ENCODE assay signal across 22 cellular contexts in genomic region chr6:149433405-149433804, GRCh38.
"Had no signal": no experiment of that assay in that cellular context is flagged by ENCODE, and none has a peak within 500 bp of the region (broad histone marks: within the 10 kb centered on the region; RNA-seq: fewer than 3 reads in every experiment).

No MANE protein-coding gene starts in this region.

- H3K4me3 ChIP-seq: left ventricle myocardium inferior, lung, pancreas, right atrium auricular region, sigmoid colon, thoracic aorta, tibial nerve, upper lobe of left lung had no signal

- H3K27me3 Mint-ChIP-seq: effector memory CD8-positive, alpha-beta T cell; memory B cell; stimulated activated naive B cell treated with anti-CD40 and anti-IgM and Interleukin-4, amounts not matched to agents 10 μg/mL and 1 μg/mL and 100 μg/mL, for 72 hours; stimulated activated naive CD8-positive, alpha-beta T cell treated with anti-CD3 and anti-CD28 coated beads, Interleukin-15, Interleukin-2, amounts not matched to agents 100 ng/mL and 50 ng/mL, for 24 hours had no signal

- H3K9me3 ChIP-seq: left ventricle myocardium inferior, pancreas, right atrium auricular region, sigmoid colon, thoracic aorta, tibial nerve, upper lobe of left lung had no signal

- H3K27me3 ChIP-seq: pancreas, right atrium auricular region, sigmoid colon, tibial nerve, upper lobe of left lung had no signal

- H3K27ac Mint-ChIP-seq: effector memory CD8-positive, alpha-beta T cell; immature natural killer cell; memory B cell; natural killer cell; progenitor cell of endocrine pancreas; stimulated activated naive B cell treated with anti-CD40 and anti-IgM and Interleukin-4, amounts not matched to agents 10 μg/mL and 1 μg/mL and 100 μg/mL, for 72 hours; stimulated activated naive CD8-positive, alpha-beta T cell treated with anti-CD3 and anti-CD28 coated beads, Interleukin-15, Interleukin-2, amounts not matched to agents 100 ng/mL and 50 ng/mL, for 24 hours had no signal

- DNase-seq: cortex of kidney; effector memory CD8-positive, alpha-beta T cell; hypothalamus; immature natural killer cell; islet precursor cell; kidney glomerular epithelial cell; left colon; left ventricle myocardium inferior; natural killer cell; pancreas; sigmoid colon; stimulated activated CD4-positive, alpha-beta T cell treated with anti-CD3 and anti-CD28 coated beads, Interleukin-2, amount 100 ng/mL, for 24 hours; stimulated activated CD4-positive, alpha-beta T cell treated with anti-CD3 and anti-CD28 coated beads, Interleukin-4, amount 100 ng/mL, for 24 hours; stimulated activated naive B cell treated with anti-CD40 and anti-IgM and Interleukin-4, amounts not matched to agents 10 μg/mL and 1 μg/mL and 100 μg/mL, for 72 hours; upper lobe of left lung had no signal

- H3K4me3 Mint-ChIP-seq: effector memory CD8-positive, alpha-beta T cell; immature natural killer cell; memory B cell; natural killer cell; stimulated activated naive B cell treated with anti-CD40 and anti-IgM and Interleukin-4, amounts not matched to agents 10 μg/mL and 1 μg/mL and 100 μg/mL, for 72 hours; stimulated activated naive CD8-positive, alpha-beta T cell treated with anti-CD3 and anti-CD28 coated beads, Interleukin-15, Interleukin-2, amounts not matched to agents 100 ng/mL and 50 ng/mL, for 24 hours had no signal

- ATAC-seq: effector memory CD8-positive, alpha-beta T cell; left colon; natural killer cell; pancreas; stimulated activated naive B cell treated with anti-CD40 and anti-IgM and Interleukin-4, amounts not matched to agents 10 μg/mL and 1 μg/mL and 100 μg/mL, for 72 hours had no signal

- H3K9me3 Mint-ChIP-seq: effector memory CD8-positive, alpha-beta T cell; immature natural killer cell; memory B cell; natural killer cell; stimulated activated naive B cell treated with anti-CD40 and anti-IgM and Interleukin-4, amounts not matched to agents 10 μg/mL and 1 μg/mL and 100 μg/mL, for 72 hours; stimulated activated naive CD8-positive, alpha-beta T cell treated with anti-CD3 and anti-CD28 coated beads, Interleukin-15, Interleukin-2, amounts not matched to agents 100 ng/mL and 50 ng/mL, for 24 hours had no signal

- H3K27ac ChIP-seq: left ventricle myocardium inferior, pancreas, right atrium auricular region, sigmoid colon, thoracic aorta, tibial nerve, upper lobe of left lung had no signal

- H3K36me3 Mint-ChIP-seq: immature natural killer cell; memory B cell; natural killer cell; stimulated activated naive B cell treated with anti-CD40 and anti-IgM and Interleukin-4, amounts not matched to agents 10 μg/mL and 1 μg/mL and 100 μg/mL, for 72 hours had no signal

- H3K4me1 ChIP-seq: right atrium auricular region had no signal

- H3K36me3 ChIP-seq: left ventricle myocardium inferior, pancreas, right atrium auricular region, sigmoid colon, thoracic aorta, tibial nerve, upper lobe of left lung had no signal
